In genomic region chr22:27274770-27275449, GRCh38 we compare ENCODE assay signal across 17 cellular contexts.
"Had no signal": no experiment of that assay in that cellular context is flagged by ENCODE, and none has a peak within 500 bp of the region (broad histone marks: within the 10 kb centered on the region; RNA-seq: fewer than 3 reads in every experiment).

No MANE protein-coding gene starts in this region.

- H3K27ac ChIP-seq: ovary, thoracic aorta, uterus had no signal

- H3K4me3 ChIP-seq: mucosa of descending colon, ovary, thoracic aorta, uterus had no signal

- H3K36me3 ChIP-seq: ovary, thoracic aorta, uterus had no signal

- DNase-seq: activated CD4-positive, alpha-beta memory T cell treated with anti-CD3 and anti-CD28 coated beads for 36 hours; activated gamma-delta T cell treated with Interleukin-2 at 50 U/mL for 16 hours; activated T-cell treated with anti-CD3 and anti-CD28 coated beads, Interleukin-2, amount 50 U/mL, for 4 hours; effector memory CD8-positive, alpha-beta T cell; foreskin fibroblast; glutamatergic neuron; left colon; mammary epithelial cell; mucosa of descending colon; natural killer cell; ovary; stimulated activated CD4-positive, alpha-beta T cell treated with anti-CD3 and anti-CD28 coated beads, Interleukin-4, amount 100 ng/mL, for 24 hours; T-helper 9 cell; uterus had no signal

- H3K9me3 ChIP-seq: mucosa of descending colon, ovary, thoracic aorta, uterus had no signal

- H3K36me3 Mint-ChIP-seq: activated CD4-positive, alpha-beta memory T cell treated with anti-CD3 and anti-CD28 coated beads for 36 hours; natural killer cell had no signal

- H3K4me1 Mint-ChIP-seq: natural killer cell had no signal

- H3K27me3 ChIP-seq: ovary, uterus had no signal

- H3K4me3 Mint-ChIP-seq: activated CD4-positive, alpha-beta memory T cell treated with anti-CD3 and anti-CD28 coated beads for 36 hours; activated T-cell treated with anti-CD3 and anti-CD28 coated beads, Interleukin-2, amount 50 U/mL, for 4 hours; dendritic cell treated with granulocyte-macrophage colony-stimulating factor and Interleukin-4, amounts not matched to agents 40 ng/mL and 50 ng/mL, for 4 days; effector memory CD8-positive, alpha-beta T cell; natural killer cell; stimulated activated naive CD8-positive, alpha-beta T cell treated with anti-CD3 and anti-CD28 coated beads, Interleukin-15, Interleukin-2, amounts not matched to agents 100 ng/mL and 50 ng/mL, for 24 hours had no signal

- H3K9me3 Mint-ChIP-seq: activated CD4-positive, alpha-beta memory T cell treated with anti-CD3 and anti-CD28 coated beads for 36 hours; activated T-cell treated with anti-CD3 and anti-CD28 coated beads, Interleukin-2, amount 50 U/mL, for 4 hours; dendritic cell treated with granulocyte-macrophage colony-stimulating factor and Interleukin-4, amounts not matched to agents 40 ng/mL and 50 ng/mL, for 4 days; natural killer cell; stimulated activated naive CD8-positive, alpha-beta T cell treated with anti-CD3 and anti-CD28 coated beads, Interleukin-15, Interleukin-2, amounts not matched to agents 100 ng/mL and 50 ng/mL, for 24 hours had no signal

- H3K27ac Mint-ChIP-seq: activated CD4-positive, alpha-beta memory T cell treated with anti-CD3 and anti-CD28 coated beads for 36 hours; dendritic cell treated with granulocyte-macrophage colony-stimulating factor and Interleukin-4, amounts not matched to agents 40 ng/mL and 50 ng/mL, for 4 days; effector memory CD8-positive, alpha-beta T cell; natural killer cell; stimulated activated naive CD8-positive, alpha-beta T cell treated with anti-CD3 and anti-CD28 coated beads, Interleukin-15, Interleukin-2, amounts not matched to agents 100 ng/mL and 50 ng/mL, for 24 hours had no signal

- ATAC-seq: activated T-cell treated with anti-CD3 and anti-CD28 coated beads, Interleukin-2, amount 50 U/mL, for 4 hours; effector memory CD8-positive, alpha-beta T cell; left colon; mucosa of descending colon; natural killer cell had no signal

- H3K4me1 ChIP-seq: uterus had no signal
